Comparison of ENCODE assay signal across 9 cellular contexts in the genomic region with DNA sequence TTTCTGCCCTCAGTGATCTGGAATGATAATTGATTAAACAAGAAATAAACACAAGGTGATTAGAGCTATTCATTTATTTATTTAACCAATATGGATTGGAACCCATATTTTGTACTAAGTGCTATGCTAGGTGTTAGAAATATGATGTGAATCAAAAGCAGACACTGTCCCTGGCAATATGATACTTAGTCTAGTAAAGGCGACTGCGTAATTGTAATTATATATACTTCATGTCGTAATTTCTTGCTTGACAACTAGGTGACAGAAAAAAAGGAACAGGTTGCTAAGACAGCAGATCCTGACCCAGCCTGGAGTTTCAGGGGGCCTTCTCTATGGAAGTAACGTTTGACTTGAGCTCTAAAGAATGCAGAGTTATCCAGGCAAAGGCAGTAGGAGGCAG.
"Had no signal": no experiment of that assay in that cellular context is flagged by ENCODE, and none has a peak within 500 bp of the region (broad histone marks: within the 10 kb centered on the region; RNA-seq: fewer than 3 reads in every experiment).

No MANE protein-coding gene starts in this region.

- H3K27ac Mint-ChIP-seq: GM23338, H9, HFFc6 had no signal

- H3K4me1 ChIP-seq: HAP-1 had no signal

- H3K27ac ChIP-seq: GM23248 had no signal

- H3K9me3 ChIP-seq: HAP-1 had no signal

- H3K9me3 Mint-ChIP-seq: GM23338 had no signal

- H3K36me3 ChIP-seq: HAP-1 had no signal

- H3K4me3 ChIP-seq: GM23248, GM23338, HAP-1 had no signal

- ATAC-seq: GM23338, HCT116 had no signal

- DNase-seq: GM23248, GOT3, H7, H9, HCEC 1CT, HFFc6 had no signal

- H3K4me3 Mint-ChIP-seq: GM23338, H9, HFFc6 had no signal
